Comparison of ENCODE assay signal across 1 cellular context in the genomic region with DNA sequence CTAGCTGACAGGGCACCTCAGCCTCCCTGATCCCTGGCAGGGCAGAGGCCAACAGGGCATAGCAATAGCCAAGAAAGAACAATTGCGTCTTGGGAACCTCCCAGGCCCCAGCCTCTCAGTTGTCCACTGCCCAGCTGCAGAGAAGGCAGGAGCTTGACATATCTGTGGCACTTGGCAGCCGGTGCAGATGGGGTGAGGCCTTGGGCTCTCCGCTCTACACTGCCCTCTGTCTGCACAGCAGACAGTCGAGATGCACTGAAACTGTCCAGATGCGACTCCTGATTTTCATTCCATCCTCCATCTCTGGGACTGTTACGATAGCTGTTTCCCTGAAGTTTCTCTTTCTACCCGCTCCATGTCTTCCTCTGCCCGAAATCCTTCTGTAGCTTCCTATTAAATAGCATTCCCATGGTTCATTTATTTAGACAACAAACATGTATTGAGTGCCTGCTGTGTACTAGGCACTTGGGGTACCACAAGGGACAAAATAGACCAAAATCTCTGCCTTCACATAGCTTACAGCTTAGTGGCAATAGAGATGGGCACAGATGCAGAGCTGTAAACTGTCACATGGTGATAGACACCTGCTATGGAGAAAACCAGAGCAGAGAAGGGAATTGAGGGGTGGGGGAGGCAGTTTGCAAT.
A peak's percentile ranks its signal among the peaks of the same experiment; 100 is the strongest.
TF ChIP-seq lines count a peak whose summit lies in the region.

No MANE protein-coding gene starts in this region.

TF ChIP-seq in HepG2, 621 proteins besides CTCF, POLR2A, EP300 and RAD21 (continued from another document and continues in another):
- TF ChIP-seq, protein P1, sequence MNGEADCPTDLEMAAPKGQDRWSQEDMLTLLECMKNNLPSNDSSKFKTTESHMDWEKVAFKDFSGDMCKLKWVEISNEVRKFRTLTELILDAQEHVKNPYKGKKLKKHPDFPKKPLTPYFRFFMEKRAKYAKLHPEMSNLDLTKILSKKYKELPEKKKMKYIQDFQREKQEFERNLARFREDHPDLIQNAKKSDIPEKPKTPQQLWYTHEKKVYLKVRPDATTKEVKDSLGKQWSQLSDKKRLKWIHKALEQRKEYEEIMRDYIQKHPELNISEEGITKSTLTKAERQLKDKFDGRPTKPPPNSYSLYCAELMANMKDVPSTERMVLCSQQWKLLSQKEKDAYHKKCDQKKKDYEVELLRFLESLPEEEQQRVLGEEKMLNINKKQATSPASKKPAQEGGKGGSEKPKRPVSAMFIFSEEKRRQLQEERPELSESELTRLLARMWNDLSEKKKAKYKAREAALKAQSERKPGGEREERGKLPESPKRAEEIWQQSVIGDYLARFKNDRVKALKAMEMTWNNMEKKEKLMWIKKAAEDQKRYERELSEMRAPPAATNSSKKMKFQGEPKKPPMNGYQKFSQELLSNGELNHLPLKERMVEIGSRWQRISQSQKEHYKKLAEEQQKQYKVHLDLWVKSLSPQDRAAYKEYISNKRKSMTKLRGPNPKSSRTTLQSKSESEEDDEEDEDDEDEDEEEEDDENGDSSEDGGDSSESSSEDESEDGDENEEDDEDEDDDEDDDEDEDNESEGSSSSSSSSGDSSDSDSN (CRISPR knock-in tag; IDR thresholded peaks at IDR 0.05) = peak; percentile 44; the same call in 1 of the 2 replicates
- TF ChIP-seq, protein P2, sequence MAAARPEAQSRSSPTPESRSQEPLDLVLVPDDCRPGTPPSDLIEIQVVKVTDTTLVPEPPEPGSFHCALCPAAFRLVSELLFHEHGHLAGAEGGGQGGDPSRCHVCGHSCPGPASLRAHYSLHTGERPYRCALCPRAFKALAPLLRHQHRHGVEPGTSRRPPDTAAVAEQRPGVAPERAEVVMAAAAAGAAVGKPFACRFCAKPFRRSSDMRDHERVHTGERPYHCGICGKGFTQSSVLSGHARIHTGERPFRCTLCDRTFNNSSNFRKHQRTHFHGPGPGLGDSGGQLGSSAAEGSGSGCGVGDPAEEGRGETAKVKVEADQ (CRISPR knock-in tag; IDR thresholded peaks at IDR 0.05; ENCODE audit: borderline replicate concordance) = 0 out of 2 replicates have a peak, but pooled peaks have one; percentile 59
- TF ChIP-seq ZNF331 (CRISPR knock-in tag; IDR thresholded peaks at IDR 0.05) (peak; percentile 27; the same call in 1 of the 2 replicates), MAZ (IDR thresholded peaks at IDR 0.05; ENCODE audit: borderline replicate concordance, low read depth, low read length) (no peak), MAZ (CRISPR knock-in tag; IDR thresholded peaks at IDR 0.05; ENCODE audit: low read depth) (peak; percentile 48; the same call in 1 of the 2 replicates), RCOR2 (CRISPR knock-in tag; IDR thresholded peaks at IDR 0.05) (no peak), ZNF33B (CRISPR knock-in tag; IDR thresholded peaks at IDR 0.05) (no peak), ARID2 (CRISPR knock-in tag; IDR thresholded peaks at IDR 0.05; ENCODE audit: borderline replicate concordance) (no peak), SOX6 (IDR thresholded peaks at IDR 0.05) (no peak), SOX6 (CRISPR knock-in tag; IDR thresholded peaks at IDR 0.05) (0 out of 2 replicates have a peak, but pooled peaks have one; percentile 24), ZNF589 (CRISPR knock-in tag; conservative IDR thresholded peaks at IDR 0.05) (no peak), RXRA (CRISPR knock-in tag; IDR thresholded peaks at IDR 0.05) (peak; percentile 67), SAP130 (CRISPR knock-in tag; IDR thresholded peaks at IDR 0.05; ENCODE audit: low read depth) (peak; percentile 56; the same call in 1 of the 2 replicates), RBFOX2 (IDR thresholded peaks at IDR 0.05; ENCODE audit: low read depth, low read length) (0 out of 2 replicates have a peak, but pooled peaks have one; percentile 3), HOXA3 (CRISPR knock-in tag; IDR thresholded peaks at IDR 0.05) (peak; percentile 55), GATAD1 (CRISPR knock-in tag; IDR thresholded peaks at IDR 0.05) (0 out of 2 replicates have a peak, but pooled peaks have one; percentile 35), CBFB (CRISPR knock-in tag; IDR thresholded peaks at IDR 0.05) (0 out of 2 replicates have a peak, but pooled peaks have one; percentile 11), MIER3 (CRISPR knock-in tag; IDR thresholded peaks at IDR 0.05; ENCODE audit: borderline replicate concordance) (0 out of 2 replicates have a peak, but pooled peaks have one; percentile 22), SP1 (IDR thresholded peaks at IDR 0.05) (no peak), SP1 (CRISPR knock-in tag; IDR thresholded peaks at IDR 0.05) (0 out of 2 replicates have a peak, but pooled peaks have one; percentile 28), ZNF335 (CRISPR knock-in tag; IDR thresholded peaks at IDR 0.05) (no peak), KDM4B (CRISPR knock-in tag; IDR thresholded peaks at IDR 0.05) (0 out of 2 replicates have a peak, but pooled peaks have one; percentile 25), CREM (IDR thresholded peaks at IDR 0.05) (no peak), CREM (CRISPR knock-in tag; IDR thresholded peaks at IDR 0.05) (no peak), AGO2 (optimal IDR thresholded peaks at IDR 0.05; ENCODE audit: low read depth, low read length) (peak; percentile 19)
- TF ChIP-seq, protein P3, sequence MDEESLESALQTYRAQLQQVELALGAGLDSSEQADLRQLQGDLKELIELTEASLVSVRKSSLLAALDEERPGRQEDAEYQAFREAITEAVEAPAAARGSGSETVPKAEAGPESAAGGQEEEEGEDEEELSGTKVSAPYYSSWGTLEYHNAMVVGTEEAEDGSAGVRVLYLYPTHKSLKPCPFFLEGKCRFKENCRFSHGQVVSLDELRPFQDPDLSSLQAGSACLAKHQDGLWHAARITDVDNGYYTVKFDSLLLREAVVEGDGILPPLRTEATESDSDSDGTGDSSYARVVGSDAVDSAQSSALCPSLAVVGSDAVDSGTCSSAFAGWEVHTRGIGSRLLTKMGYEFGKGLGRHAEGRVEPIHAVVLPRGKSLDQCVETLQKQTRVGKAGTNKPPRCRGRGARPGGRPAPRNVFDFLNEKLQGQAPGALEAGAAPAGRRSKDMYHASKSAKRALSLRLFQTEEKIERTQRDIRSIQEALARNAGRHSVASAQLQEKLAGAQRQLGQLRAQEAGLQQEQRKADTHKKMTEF (CRISPR knock-in tag; IDR thresholded peaks at IDR 0.05) = no peak
- TF ChIP-seq, protein P4, sequence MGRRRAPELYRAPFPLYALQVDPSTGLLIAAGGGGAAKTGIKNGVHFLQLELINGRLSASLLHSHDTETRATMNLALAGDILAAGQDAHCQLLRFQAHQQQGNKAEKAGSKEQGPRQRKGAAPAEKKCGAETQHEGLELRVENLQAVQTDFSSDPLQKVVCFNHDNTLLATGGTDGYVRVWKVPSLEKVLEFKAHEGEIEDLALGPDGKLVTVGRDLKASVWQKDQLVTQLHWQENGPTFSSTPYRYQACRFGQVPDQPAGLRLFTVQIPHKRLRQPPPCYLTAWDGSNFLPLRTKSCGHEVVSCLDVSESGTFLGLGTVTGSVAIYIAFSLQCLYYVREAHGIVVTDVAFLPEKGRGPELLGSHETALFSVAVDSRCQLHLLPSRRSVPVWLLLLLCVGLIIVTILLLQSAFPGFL (CRISPR knock-in tag; IDR thresholded peaks at IDR 0.05) = no peak
- TF ChIP-seq, protein P5, sequence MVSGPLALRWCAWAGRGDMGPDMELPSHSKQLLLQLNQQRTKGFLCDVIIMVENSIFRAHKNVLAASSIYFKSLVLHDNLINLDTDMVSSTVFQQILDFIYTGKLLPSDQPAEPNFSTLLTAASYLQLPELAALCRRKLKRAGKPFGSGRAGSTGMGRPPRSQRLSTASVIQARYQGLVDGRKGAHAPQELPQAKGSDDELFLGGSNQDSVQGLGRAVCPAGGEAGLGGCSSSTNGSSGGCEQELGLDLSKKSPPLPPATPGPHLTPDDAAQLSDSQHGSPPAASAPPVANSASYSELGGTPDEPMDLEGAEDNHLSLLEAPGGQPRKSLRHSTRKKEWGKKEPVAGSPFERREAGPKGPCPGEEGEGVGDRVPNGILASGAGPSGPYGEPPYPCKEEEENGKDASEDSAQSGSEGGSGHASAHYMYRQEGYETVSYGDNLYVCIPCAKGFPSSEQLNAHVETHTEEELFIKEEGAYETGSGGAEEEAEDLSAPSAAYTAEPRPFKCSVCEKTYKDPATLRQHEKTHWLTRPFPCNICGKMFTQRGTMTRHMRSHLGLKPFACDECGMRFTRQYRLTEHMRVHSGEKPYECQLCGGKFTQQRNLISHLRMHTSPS (CRISPR knock-in tag; IDR thresholded peaks at IDR 0.05; ENCODE audit: low read depth) = 0 out of 2 replicates have a peak, but pooled peaks have one; percentile 46
- TF ChIP-seq, protein P6, sequence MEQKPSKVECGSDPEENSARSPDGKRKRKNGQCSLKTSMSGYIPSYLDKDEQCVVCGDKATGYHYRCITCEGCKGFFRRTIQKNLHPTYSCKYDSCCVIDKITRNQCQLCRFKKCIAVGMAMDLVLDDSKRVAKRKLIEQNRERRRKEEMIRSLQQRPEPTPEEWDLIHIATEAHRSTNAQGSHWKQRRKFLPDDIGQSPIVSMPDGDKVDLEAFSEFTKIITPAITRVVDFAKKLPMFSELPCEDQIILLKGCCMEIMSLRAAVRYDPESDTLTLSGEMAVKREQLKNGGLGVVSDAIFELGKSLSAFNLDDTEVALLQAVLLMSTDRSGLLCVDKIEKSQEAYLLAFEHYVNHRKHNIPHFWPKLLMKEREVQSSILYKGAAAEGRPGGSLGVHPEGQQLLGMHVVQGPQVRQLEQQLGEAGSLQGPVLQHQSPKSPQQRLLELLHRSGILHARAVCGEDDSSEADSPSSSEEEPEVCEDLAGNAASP (CRISPR knock-in tag; IDR thresholded peaks at IDR 0.05; ENCODE audit: borderline replicate concordance) = peak; percentile 74; the same call in 1 of the 2 replicates
- TF ChIP-seq, protein P7, sequence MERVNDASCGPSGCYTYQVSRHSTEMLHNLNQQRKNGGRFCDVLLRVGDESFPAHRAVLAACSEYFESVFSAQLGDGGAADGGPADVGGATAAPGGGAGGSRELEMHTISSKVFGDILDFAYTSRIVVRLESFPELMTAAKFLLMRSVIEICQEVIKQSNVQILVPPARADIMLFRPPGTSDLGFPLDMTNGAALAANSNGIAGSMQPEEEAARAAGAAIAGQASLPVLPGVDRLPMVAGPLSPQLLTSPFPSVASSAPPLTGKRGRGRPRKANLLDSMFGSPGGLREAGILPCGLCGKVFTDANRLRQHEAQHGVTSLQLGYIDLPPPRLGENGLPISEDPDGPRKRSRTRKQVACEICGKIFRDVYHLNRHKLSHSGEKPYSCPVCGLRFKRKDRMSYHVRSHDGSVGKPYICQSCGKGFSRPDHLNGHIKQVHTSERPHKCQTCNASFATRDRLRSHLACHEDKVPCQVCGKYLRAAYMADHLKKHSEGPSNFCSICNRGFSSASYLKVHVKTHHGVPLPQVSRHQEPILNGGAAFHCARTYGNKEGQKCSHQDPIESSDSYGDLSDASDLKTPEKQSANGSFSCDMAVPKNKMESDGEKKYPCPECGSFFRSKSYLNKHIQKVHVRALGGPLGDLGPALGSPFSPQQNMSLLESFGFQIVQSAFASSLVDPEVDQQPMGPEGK (CRISPR knock-in tag; IDR thresholded peaks at IDR 0.05) = no peak
- TF ChIP-seq, protein P8, sequence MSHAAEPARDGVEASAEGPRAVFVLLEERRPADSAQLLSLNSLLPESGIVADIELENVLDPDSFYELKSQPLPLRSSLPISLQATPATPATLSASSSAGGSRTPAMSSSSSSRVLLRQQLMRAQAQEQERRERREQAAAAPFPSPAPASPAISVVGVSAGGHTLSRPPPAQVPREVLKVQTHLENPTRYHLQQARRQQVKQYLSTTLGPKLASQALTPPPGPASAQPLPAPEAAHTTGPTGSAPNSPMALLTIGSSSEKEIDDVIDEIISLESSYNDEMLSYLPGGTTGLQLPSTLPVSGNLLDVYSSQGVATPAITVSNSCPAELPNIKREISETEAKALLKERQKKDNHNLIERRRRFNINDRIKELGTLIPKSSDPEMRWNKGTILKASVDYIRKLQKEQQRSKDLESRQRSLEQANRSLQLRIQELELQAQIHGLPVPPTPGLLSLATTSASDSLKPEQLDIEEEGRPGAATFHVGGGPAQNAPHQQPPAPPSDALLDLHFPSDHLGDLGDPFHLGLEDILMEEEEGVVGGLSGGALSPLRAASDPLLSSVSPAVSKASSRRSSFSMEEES (CRISPR knock-in tag; IDR thresholded peaks at IDR 0.05) = no peak
- TF ChIP-seq, protein P9, sequence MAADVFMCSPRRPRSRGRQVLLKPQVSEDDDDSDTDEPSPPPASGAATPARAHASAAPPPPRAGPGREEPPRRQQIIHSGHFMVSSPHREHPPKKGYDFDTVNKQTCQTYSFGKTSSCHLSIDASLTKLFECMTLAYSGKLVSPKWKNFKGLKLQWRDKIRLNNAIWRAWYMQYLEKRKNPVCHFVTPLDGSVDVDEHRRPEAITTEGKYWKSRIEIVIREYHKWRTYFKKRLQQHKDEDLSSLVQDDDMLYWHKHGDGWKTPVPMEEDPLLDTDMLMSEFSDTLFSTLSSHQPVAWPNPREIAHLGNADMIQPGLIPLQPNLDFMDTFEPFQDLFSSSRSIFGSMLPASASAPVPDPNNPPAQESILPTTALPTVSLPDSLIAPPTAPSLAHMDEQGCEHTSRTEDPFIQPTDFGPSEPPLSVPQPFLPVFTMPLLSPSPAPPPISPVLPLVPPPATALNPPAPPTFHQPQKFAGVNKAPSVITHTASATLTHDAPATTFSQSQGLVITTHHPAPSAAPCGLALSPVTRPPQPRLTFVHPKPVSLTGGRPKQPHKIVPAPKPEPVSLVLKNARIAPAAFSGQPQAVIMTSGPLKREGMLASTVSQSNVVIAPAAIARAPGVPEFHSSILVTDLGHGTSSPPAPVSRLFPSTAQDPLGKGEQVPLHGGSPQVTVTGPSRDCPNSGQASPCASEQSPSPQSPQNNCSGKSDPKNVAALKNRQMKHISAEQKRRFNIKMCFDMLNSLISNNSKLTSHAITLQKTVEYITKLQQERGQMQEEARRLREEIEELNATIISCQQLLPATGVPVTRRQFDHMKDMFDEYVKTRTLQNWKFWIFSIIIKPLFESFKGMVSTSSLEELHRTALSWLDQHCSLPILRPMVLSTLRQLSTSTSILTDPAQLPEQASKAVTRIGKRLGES (CRISPR knock-in tag; IDR thresholded peaks at IDR 0.05; ENCODE audit: borderline replicate concordance) = no peak
- TF ChIP-seq, protein P10, sequence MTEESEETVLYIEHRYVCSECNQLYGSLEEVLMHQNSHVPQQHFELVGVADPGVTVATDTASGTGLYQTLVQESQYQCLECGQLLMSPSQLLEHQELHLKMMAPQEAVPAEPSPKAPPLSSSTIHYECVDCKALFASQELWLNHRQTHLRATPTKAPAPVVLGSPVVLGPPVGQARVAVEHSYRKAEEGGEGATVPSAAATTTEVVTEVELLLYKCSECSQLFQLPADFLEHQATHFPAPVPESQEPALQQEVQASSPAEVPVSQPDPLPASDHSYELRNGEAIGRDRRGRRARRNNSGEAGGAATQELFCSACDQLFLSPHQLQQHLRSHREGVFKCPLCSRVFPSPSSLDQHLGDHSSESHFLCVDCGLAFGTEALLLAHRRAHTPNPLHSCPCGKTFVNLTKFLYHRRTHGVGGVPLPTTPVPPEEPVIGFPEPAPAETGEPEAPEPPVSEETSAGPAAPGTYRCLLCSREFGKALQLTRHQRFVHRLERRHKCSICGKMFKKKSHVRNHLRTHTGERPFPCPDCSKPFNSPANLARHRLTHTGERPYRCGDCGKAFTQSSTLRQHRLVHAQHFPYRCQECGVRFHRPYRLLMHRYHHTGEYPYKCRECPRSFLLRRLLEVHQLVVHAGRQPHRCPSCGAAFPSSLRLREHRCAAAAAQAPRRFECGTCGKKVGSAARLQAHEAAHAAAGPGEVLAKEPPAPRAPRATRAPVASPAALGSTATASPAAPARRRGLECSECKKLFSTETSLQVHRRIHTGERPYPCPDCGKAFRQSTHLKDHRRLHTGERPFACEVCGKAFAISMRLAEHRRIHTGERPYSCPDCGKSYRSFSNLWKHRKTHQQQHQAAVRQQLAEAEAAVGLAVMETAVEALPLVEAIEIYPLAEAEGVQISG (CRISPR knock-in tag; IDR thresholded peaks at IDR 0.05) = peak; percentile 36; the same call in 1 of the 2 replicates
